In genomic region chr7:131066635-131067034, GRCh38 we compare ENCODE assay signal across 11 cellular contexts.
DNase-seq lines count a peak whose midpoint lies in the region; ATAC-seq and TF ChIP-seq lines count a peak whose summit lies in the region.
"Had no signal": no experiment of that assay in that cellular context is flagged by ENCODE, and none has a peak within 500 bp of the region (broad histone marks: within the 10 kb centered on the region; RNA-seq: fewer than 3 reads in every experiment).

No MANE protein-coding gene starts in this region.

- H3K4me1 ChIP-seq in GM23248 (ENCODE audit: insufficient read depth) (peaks cover 44% of the 10 kb centered on the region), parathyroid adenoma (peaks cover 15% of the 10 kb centered on the region)

- peaks cover 16% of the 10 kb centered on the region for H3K36me3 ChIP-seq in GM23248 (ENCODE audit: low read depth)
- no peaks in the 10 kb centered on the region for H3K36me3 ChIP-seq in parathyroid adenoma (ENCODE audit: control insufficient read depth, insufficient read depth, low read length)
- H3K36me3 ChIP-seq: thoracic aorta had no signal

- peaks cover 8% of the 10 kb centered on the region; the same call in 1 of the 2 replicates for H4K20me1 ChIP-seq in GM23248 (ENCODE audit: insufficient read depth)

- no peak for ATAC-seq in GM21360 (IDR thresholded peaks at IDR 0.05; ENCODE audit: unreplicated experiment)

- H3K9me2 ChIP-seq in GM23248 (ENCODE audit: insufficient read depth) = no peaks in the 10 kb centered on the region

- peak overlapping the region; percentile 46 for H3K4me2 ChIP-seq in GM23248 (ENCODE audit: unreplicated experiment)
- H3K4me2 ChIP-seq in parathyroid adenoma (ENCODE audit: low read length) = no peak overlapping the region

- H3K79me2 ChIP-seq in GM23248 (ENCODE audit: insufficient read depth) (peaks cover 96% of the 10 kb centered on the region), parathyroid adenoma (peaks cover 39% of the 10 kb centered on the region)

- TF ChIP-seq CTCF in parathyroid adenoma (IDR thresholded peaks at IDR 0.05) = no peak
- no peak for TF ChIP-seq CTCF in GM20000 (IDR thresholded peaks at IDR 0.05; ENCODE audit: extremely low read depth, missing control alignments)

- H3K9ac ChIP-seq in GM23248 = no peak overlapping the region
- H3K9ac ChIP-seq in parathyroid adenoma = no peak overlapping the region

- H2AFZ ChIP-seq in GM23248 (no peak overlapping the region), parathyroid adenoma (no peak overlapping the region)

- H3K27me3 ChIP-seq in GM23248 (replicated peaks; ENCODE audit: insufficient read depth) (no peaks in the 10 kb centered on the region), parathyroid adenoma (ENCODE audit: control insufficient read depth, insufficient read depth, low read length) (no peaks in the 10 kb centered on the region)
- H3K27me3 ChIP-seq: esophagus squamous epithelium had no signal

- peaks cover 54% of the 10 kb centered on the region for H3F3A ChIP-seq in GM23248 (ENCODE audit: insufficient read depth)

- DNase-seq in GM23248 (peak; percentile 53), RPMI7951 (ENCODE audit: low read depth) (peak; percentile 20), fibroblast of gingiva (ENCODE audit: low read depth) (peak; percentile 44), NCI-H1417 (lab: John Stamatoyannopoulos, UW) (no peak), GM20000 (ENCODE audit: low spot score) (no peak), SKM-1 (lab: John Stamatoyannopoulos, UW; ENCODE audit: unreplicated experiment) (no peak)
- DNase-seq: esophagus squamous epithelium, NCI-H2227 treated with DMSO at 0.1 percent for 48 hours had no signal

- H3K27ac ChIP-seq in GM23248 = peak overlapping the region; percentile 41
- H3K27ac ChIP-seq in parathyroid adenoma = peak overlapping the region; percentile 30

- H3K4me3 ChIP-seq in GM23248 (no peak overlapping the region), parathyroid adenoma (ENCODE audit: low read depth, low read length) (no peak overlapping the region)
- H3K4me3 ChIP-seq: esophagus squamous epithelium, thoracic aorta had no signal

- H3K9me3 ChIP-seq in GM23248 (ENCODE audit: low read depth) (no peaks in the 10 kb centered on the region), parathyroid adenoma (ENCODE audit: control insufficient read depth, low read length) (no peaks in the 10 kb centered on the region)
- H3K9me3 ChIP-seq: esophagus squamous epithelium, thoracic aorta had no signal

- in situ Hi-C loops in GM23248 (cut with MboI) = no loop called here

Comparison
In these comparisons a context has a peak if more than half of its experiments do, and no peak if none do; other contexts are left out.
1. DNase-seq: peak in GM23248 (single experiment), RPMI7951 (single experiment) and fibroblast of gingiva (single experiment); none in NCI-H1417 (0 of 3), GM20000 (single experiment) and SKM-1 (single experiment).